ENCODE assay signal across 1 cellular context in the genomic region with DNA sequence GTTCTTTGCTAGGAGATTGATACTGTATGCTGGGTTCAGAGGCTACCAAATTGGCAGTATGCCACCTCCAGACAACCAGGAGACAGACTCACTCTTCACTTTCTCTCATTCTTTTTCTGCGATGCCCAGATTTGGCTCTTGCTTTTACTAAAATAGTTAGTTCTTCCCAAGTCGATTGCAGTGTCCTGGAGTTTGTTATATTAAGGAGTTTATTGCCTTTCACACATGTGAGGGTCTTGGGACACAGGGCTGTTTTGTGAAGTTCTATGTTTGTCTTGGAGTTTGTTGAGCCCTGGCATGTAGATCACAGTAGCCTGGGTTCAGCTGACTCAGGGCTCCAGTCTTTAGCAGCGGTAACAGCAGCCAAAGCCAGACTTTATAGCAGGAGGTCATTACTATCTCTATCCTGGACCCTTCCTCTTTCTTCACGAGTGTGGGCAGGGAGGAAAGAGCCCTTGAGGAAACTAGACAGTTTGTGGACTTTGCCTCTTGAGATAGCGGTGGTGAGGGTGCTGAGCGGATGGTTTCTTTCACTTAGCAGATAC.
TF ChIP-seq lines count a peak whose summit lies in the region.

No MANE protein-coding gene starts in this region.

TF ChIP-seq in SK-N-SH treated with all-trans-retinoic acid at 6 μM for 48 hours, 23 proteins besides CTCF, POLR2A, EP300 and RAD21 (continued from another document):
- TF ChIP-seq, protein P1, sequence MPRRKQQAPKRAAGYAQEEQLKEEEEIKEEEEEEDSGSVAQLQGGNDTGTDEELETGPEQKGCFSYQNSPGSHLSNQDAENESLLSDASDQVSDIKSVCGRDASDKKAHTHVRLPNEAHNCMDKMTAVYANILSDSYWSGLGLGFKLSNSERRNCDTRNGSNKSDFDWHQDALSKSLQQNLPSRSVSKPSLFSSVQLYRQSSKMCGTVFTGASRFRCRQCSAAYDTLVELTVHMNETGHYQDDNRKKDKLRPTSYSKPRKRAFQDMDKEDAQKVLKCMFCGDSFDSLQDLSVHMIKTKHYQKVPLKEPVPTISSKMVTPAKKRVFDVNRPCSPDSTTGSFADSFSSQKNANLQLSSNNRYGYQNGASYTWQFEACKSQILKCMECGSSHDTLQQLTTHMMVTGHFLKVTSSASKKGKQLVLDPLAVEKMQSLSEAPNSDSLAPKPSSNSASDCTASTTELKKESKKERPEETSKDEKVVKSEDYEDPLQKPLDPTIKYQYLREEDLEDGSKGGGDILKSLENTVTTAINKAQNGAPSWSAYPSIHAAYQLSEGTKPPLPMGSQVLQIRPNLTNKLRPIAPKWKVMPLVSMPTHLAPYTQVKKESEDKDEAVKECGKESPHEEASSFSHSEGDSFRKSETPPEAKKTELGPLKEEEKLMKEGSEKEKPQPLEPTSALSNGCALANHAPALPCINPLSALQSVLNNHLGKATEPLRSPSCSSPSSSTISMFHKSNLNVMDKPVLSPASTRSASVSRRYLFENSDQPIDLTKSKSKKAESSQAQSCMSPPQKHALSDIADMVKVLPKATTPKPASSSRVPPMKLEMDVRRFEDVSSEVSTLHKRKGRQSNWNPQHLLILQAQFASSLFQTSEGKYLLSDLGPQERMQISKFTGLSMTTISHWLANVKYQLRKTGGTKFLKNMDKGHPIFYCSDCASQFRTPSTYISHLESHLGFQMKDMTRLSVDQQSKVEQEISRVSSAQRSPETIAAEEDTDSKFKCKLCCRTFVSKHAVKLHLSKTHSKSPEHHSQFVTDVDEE (CRISPR knock-in tag; IDR thresholded peaks at IDR 0.05), result no peak
- TF ChIP-seq, protein P2, sequence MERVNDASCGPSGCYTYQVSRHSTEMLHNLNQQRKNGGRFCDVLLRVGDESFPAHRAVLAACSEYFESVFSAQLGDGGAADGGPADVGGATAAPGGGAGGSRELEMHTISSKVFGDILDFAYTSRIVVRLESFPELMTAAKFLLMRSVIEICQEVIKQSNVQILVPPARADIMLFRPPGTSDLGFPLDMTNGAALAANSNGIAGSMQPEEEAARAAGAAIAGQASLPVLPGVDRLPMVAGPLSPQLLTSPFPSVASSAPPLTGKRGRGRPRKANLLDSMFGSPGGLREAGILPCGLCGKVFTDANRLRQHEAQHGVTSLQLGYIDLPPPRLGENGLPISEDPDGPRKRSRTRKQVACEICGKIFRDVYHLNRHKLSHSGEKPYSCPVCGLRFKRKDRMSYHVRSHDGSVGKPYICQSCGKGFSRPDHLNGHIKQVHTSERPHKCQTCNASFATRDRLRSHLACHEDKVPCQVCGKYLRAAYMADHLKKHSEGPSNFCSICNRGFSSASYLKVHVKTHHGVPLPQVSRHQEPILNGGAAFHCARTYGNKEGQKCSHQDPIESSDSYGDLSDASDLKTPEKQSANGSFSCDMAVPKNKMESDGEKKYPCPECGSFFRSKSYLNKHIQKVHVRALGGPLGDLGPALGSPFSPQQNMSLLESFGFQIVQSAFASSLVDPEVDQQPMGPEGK (CRISPR knock-in tag; IDR thresholded peaks at IDR 0.05; ENCODE audit: borderline replicate concordance), result no peak
- no peak for TF ChIP-seq SNAI2 (CRISPR knock-in tag; IDR thresholded peaks at IDR 0.05)
- no peak for TF ChIP-seq ZNF8 (CRISPR knock-in tag; IDR thresholded peaks at IDR 0.05)
TF ChIP-seq in SK-N-SH treated with all-trans-retinoic acid at 6 μM for 48 hours: peak in this region for 0.
